Comparison of ENCODE assay signal across 8 cellular contexts in genomic region chr19:51108805-51109146, GRCh38. TPM values are rescaled to one million over a fixed set of nuclear protein-coding genes. Genes with fewer than 3 reads are reported as not detected.
DNase-seq lines count a peak whose midpoint lies in the region; ATAC-seq and TF ChIP-seq lines count a peak whose summit lies in the region.

No MANE protein-coding gene starts in this region.

- H3K27ac ChIP-seq in BLaER1 (no peak overlapping the region), vagina (peak overlapping the region; percentile 15)

- H3K27me3 ChIP-seq in BLaER1 (no peaks in the 10 kb centered on the region), vagina (no peaks in the 10 kb centered on the region)

- POLR2A ChIA-PET in MCF 10A (lab: Yijun Ruan, JAX) = interaction anchor here (0.6 to 0.9 kb wide), 6 partner anchors 12 to 1335 kb away, joined by 3 to 4 read pairs (median 4); no protein-coding TSS in a partner anchor

- TF ChIP-seq CTCF in MCF 10A (IDR thresholded peaks at IDR 0.05; ENCODE audit: unreplicated experiment) (no peak), vagina (IDR thresholded peaks at IDR 0.05) (no peak)

- H3K4me1 Mint-ChIP-seq in MCF 10A (ENCODE audit: insufficient read depth, unreplicated experiment) (peaks cover 21% of the 10 kb centered on the region), memory B cell (peaks cover 22% of the 10 kb centered on the region)

- H3K27ac Mint-ChIP-seq in MCF 10A (ENCODE audit: low read depth, unreplicated experiment) (peak overlapping the region; percentile 89), memory B cell (peak overlapping the region; percentile 94)

- no peaks in the 10 kb centered on the region for H3K9me3 ChIP-seq in BLaER1
- no peaks in the 10 kb centered on the region for H3K9me3 ChIP-seq in vagina

- H3K4me1 ChIP-seq in BLaER1 (peaks cover 27% of the 10 kb centered on the region), vagina (peaks cover 16% of the 10 kb centered on the region)

- H3K9me3 Mint-ChIP-seq in MCF 10A (ENCODE audit: unreplicated experiment) = no peaks in the 10 kb centered on the region
- H3K9me3 Mint-ChIP-seq in memory B cell = no peaks in the 10 kb centered on the region

- H3K36me3 ChIP-seq in BLaER1 (peaks cover 25% of the 10 kb centered on the region), vagina (peaks cover 0 to 2% of the 10 kb centered on the region in 2 donors)

- H3K4me3 ChIP-seq in BLaER1 (peak overlapping the region; percentile 86), vagina (peak overlapping the region; percentile 51 to 83)

- H3K27me3 Mint-ChIP-seq in MCF 10A (ENCODE audit: insufficient read depth, unreplicated experiment) = no peaks in the 10 kb centered on the region
- no peaks in the 10 kb centered on the region for H3K27me3 Mint-ChIP-seq in memory B cell

- no peak for TF ChIP-seq POLR2A in vagina (IDR thresholded peaks at IDR 0.05)

- peak overlapping the region; percentile 92 for H3K4me2 ChIP-seq in BLaER1

- peak overlapping the region; percentile 36; the same call in 1 of the 2 replicates for H3K9ac ChIP-seq in BLaER1

- DNase-seq in MCF 10A (ENCODE audit: unreplicated experiment) = no peak
- no peak for DNase-seq in memory B cell (ENCODE audit: low spot score in 2 of 2)
- DNase-seq in vagina (ENCODE audit: extremely low spot score in 2 of 2) = no peak
- no peak for DNase-seq in putamen (ENCODE audit: low spot score)
- DNase-seq in NCI-H345 (lab: John Stamatoyannopoulos, UW) = no peak

- peak; percentile 25 for ATAC-seq in GM19463 (IDR thresholded peaks at IDR 0.05; ENCODE audit: unreplicated experiment)
- ATAC-seq in HG03571 (IDR thresholded peaks at IDR 0.05; ENCODE audit: unreplicated experiment) = peak; percentile 11
- peak; percentile 42 for ATAC-seq in memory B cell (ENCODE audit: low read depth)

- CTCF ChIA-PET in MCF 10A (lab: Yijun Ruan, JAX) = no interaction called here

- H3K4me3 Mint-ChIP-seq in MCF 10A (ENCODE audit: unreplicated experiment) = peak overlapping the region; percentile 77
- peak overlapping the region; percentile 95 for H3K4me3 Mint-ChIP-seq in memory B cell

- BruUV-seq in MCF 10A (replicated peaks; lab: Mats Ljungman, UMichigan) = no TSS peak

- intact Hi-C loops in MCF 10A (cut with micrococcal nuclease) (loop anchor here (10.0 kb wide), 1 partner anchor 686 kb away; the partner anchor contains the start of gene FPR3), vagina (cut with DNase I) (no loop called here)

- H4K20me1 ChIP-seq in BLaER1 = peaks cover 21% of the 10 kb centered on the region

- peaks cover 2% of the 10 kb centered on the region for H3K36me3 Mint-ChIP-seq in MCF 10A (ENCODE audit: insufficient read depth, unreplicated experiment)
- peaks cover 10% of the 10 kb centered on the region for H3K36me3 Mint-ChIP-seq in memory B cell

RNA-seq across cellular contexts. Expression of gene CTU1, which starts 0.6 kb away (rescaled TPM):
- total RNA-seq in MCF 10A (2022) = 9.9 and 12.7 TPM in 2 replicates
- 8.8 TPM for total RNA-seq in vagina

RNA-seq across cellular contexts. Expression of gene SIGLEC9, which starts 15.9 kb away (rescaled TPM):
- total RNA-seq in MCF 10A (2022) (not detected in 2 replicates), vagina (5.9 TPM)

RNA-seq across cellular contexts. Expression of gene KLK14, which starts 26.1 kb away (rescaled TPM):
- total RNA-seq in MCF 10A (2022) = 0.30 TPM in 1 of 2 replicates, not detected in the other
- total RNA-seq in vagina = not detected

RNA-seq across cellular contexts. Expression of gene SIGLEC7, which starts 33.3 kb away (rescaled TPM):
- total RNA-seq in MCF 10A (2022) = not detected in 2 replicates
- 1.5 TPM for total RNA-seq in vagina

RNA-seq across cellular contexts. Expression of gene KLK13, which starts 43.9 kb away (rescaled TPM):
- total RNA-seq in MCF 10A (2022) (not detected in 2 replicates), vagina (31.2 TPM)
